In the genomic region with DNA sequence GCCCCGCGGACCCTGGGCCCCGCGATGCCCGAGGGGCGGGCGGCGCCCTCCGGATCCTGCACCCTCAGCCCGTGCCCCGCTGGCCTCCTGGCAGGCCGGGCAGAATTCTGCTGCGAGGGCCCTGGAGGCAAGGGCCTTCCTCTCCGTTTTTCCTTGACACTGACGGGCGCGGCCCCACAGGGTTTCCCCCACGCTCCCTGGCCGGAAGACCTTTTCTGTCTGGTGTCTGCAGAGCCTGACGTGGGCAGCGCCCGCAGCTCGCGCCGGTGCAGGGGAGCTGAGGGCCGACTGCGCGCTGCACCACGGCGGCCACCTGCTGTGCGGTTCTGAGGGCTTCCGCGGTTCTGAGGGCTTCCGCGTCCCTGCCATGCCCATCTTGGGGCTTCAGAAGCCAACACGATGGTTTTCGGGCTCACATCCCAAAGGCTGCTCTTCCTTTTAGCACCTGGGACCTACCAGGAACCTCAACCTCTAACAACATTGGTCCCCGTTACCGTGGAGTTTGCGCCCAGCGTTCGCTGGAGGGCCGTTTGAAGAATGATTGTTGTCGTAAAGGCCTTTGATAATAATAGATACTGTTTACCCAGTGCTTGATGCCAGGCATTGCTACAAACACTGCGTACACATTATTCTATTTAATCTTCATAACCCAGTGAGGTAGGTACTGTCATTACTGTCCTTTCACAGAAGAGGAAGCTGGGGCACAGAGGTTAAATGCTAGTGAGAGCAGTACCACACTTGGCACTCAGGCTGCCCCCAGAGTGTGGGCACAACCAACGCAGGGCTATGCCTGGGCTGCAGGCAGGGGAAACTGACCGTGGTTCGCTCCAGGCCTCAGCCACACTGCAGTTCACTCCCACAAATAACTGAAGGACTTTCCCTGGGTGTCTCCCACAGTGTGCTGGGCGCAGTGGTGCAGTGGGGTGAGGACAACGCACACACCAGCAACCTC, we compare ENCODE assay signal across 8 cellular contexts. TPM values are rescaled to one million over a fixed set of nuclear protein-coding genes. Genes with fewer than 3 reads are reported as not detected.
DNase-seq lines count a peak whose midpoint lies in the region; ATAC-seq lines count a peak whose summit lies in the region.

No MANE protein-coding gene starts in this region.

- H3K36me3 Mint-ChIP-seq in activated naive CD8-positive, alpha-beta T cell treated with anti-CD3 and anti-CD28 coated beads, Interleukin-2, amount 10 ng/mL, durations not matched to agents 7 days and 5 days: no peaks in the 10 kb centered on the region

- peak; percentile 45 for ATAC-seq in HG02973 (IDR thresholded peaks at IDR 0.05; ENCODE audit: unreplicated experiment)
- ATAC-seq in activated naive CD8-positive, alpha-beta T cell treated with anti-CD3 and anti-CD28 coated beads, Interleukin-2, amount 10 ng/mL, durations not matched to agents 7 days and 5 days (ENCODE audit: low read depth): peak; percentile 62

- DNase-seq in activated CD8-positive, alpha-beta memory T cell treated with anti-CD3 and anti-CD28 coated beads for 48 hours (ENCODE audit: low read depth in 2 of 3, low spot score in 2 of 3): peak; percentile 23 to 36 (median 31)
- DNase-seq in activated CD8-positive, alpha-beta memory T cell treated with anti-CD3 and anti-CD28 coated beads for 24 hours: no peak
- DNase-seq in RPMI8226: peak; percentile 47
- no peak for DNase-seq in activated naive CD8-positive, alpha-beta T cell treated with anti-CD3 and anti-CD28 coated beads, Interleukin-2, amount 10 ng/mL, durations not matched to agents 7 days and 5 days
- peak in 3 of 4 experiments; percentile 24 to 48 (median 30) for DNase-seq in stimulated activated CD4-positive, alpha-beta T cell treated with anti-CD3 and anti-CD28 coated beads, Interleukin-1b, Interleukin-23, amount 100 ng/mL, for 24 hours (ENCODE audit: low read depth in 4 of 4, low spot score in 1 of 4)
- no peak for DNase-seq in NCI-H1048 (lab: John Stamatoyannopoulos, UW)

- H3K9me3 ChIP-seq in iPS-18c (ENCODE audit: control insufficient read depth, insufficient read depth, low read length): no peaks in the 10 kb centered on the region

- peak overlapping the region; percentile 89 for H3K4me3 Mint-ChIP-seq in activated naive CD8-positive, alpha-beta T cell treated with anti-CD3 and anti-CD28 coated beads, Interleukin-2, amount 10 ng/mL, durations not matched to agents 7 days and 5 days

- peaks cover 22% of the 10 kb centered on the region for H3K27me3 Mint-ChIP-seq in activated naive CD8-positive, alpha-beta T cell treated with anti-CD3 and anti-CD28 coated beads, Interleukin-2, amount 10 ng/mL, durations not matched to agents 7 days and 5 days

- H3K4me3 ChIP-seq in iPS-18c (ENCODE audit: insufficient read depth, low read depth, low read length): peak overlapping the region; percentile 76

- H3K9me3 Mint-ChIP-seq in activated naive CD8-positive, alpha-beta T cell treated with anti-CD3 and anti-CD28 coated beads, Interleukin-2, amount 10 ng/mL, durations not matched to agents 7 days and 5 days: no peaks in the 10 kb centered on the region

- POLR2A ChIA-PET in activated naive CD8-positive, alpha-beta T cell treated with anti-CD3 and anti-CD28 coated beads, Interleukin-2, amount 10 ng/mL, durations not matched to agents 7 days and 5 days (lab: Charles Lee): interaction anchor here (0.6 to 2.3 kb wide), 3 partner anchors 36 to 148 kb away, joined by 3 to 11 read pairs (median 3); a partner anchor contains a TSS

- peak overlapping the region; percentile 83 for H3K27ac Mint-ChIP-seq in activated naive CD8-positive, alpha-beta T cell treated with anti-CD3 and anti-CD28 coated beads, Interleukin-2, amount 10 ng/mL, durations not matched to agents 7 days and 5 days

- H3K4me1 Mint-ChIP-seq in activated naive CD8-positive, alpha-beta T cell treated with anti-CD3 and anti-CD28 coated beads, Interleukin-2, amount 10 ng/mL, durations not matched to agents 7 days and 5 days: peaks cover 25% of the 10 kb centered on the region

RNA-seq across cellular contexts. Expression of a gene that starts 0.8 kb away (rescaled TPM):
- 10 to 100 TPM; 10.9 to 12.4 TPM for total RNA-seq in activated naive CD8-positive, alpha-beta T cell treated with anti-CD3 and anti-CD28 coated beads, Interleukin-2, amount 10 ng/mL, durations not matched to agents 7 days and 5 days

Comparison
In these comparisons a context has a peak if more than half of its experiments do, and no peak if none do; other contexts are left out.
1. DNase-seq: peak in activated CD8-positive, alpha-beta memory T cell treated with anti-CD3 and anti-CD28 coated beads for 48 hours (3 of 3), RPMI8226 (single experiment) and stimulated activated CD4-positive, alpha-beta T cell treated with anti-CD3 and anti-CD28 coated beads, Interleukin-1b, Interleukin-23, amount 100 ng/mL, for 24 hours (3 of 4); none in activated CD8-positive, alpha-beta memory T cell treated with anti-CD3 and anti-CD28 coated beads for 24 hours (single experiment), activated naive CD8-positive, alpha-beta T cell treated with anti-CD3 and anti-CD28 coated beads, Interleukin-2, amount 10 ng/mL, durations not matched to agents 7 days and 5 days (single experiment) and NCI-H1048 (single experiment).